Comparison of ENCODE assay signal across 30 cellular contexts in the genomic region with DNA sequence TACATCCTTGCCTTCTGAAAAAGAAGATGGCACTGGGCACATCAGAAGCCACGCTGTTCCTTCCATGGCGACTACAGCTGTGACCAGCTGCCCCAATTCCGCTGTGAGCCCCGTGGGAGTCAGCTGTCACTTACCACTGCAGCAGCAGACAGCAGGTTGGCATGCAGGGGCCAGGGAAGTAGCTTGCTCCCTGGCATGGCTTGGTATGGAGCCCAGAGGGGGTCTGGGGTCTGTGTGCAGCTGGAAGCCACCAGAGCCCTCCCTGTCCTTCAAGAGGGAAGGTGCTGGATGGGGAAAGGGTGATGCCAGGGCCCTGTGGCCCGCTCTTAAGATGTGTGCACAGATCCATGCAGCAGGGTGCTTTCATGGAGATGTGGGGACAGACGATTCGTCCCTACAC. TPM values are rescaled to one million over a fixed set of nuclear protein-coding genes. Genes with fewer than 3 reads are reported as not detected.
DNase-seq lines count a peak whose midpoint lies in the region; ATAC-seq, FAIRE-seq and TF ChIP-seq lines count a peak whose summit lies in the region.
"Had no signal": no experiment of that assay in that cellular context is flagged by ENCODE, and none has a peak within 500 bp of the region (broad histone marks: within the 10 kb centered on the region; RNA-seq: fewer than 3 reads in every experiment).

No MANE protein-coding gene starts in this region.

- ATAC-seq in IMR-90 (ENCODE audit: low read depth) (no peak), GM19452 (IDR thresholded peaks at IDR 0.05; ENCODE audit: unreplicated experiment) (no peak), GM21786 (IDR thresholded peaks at IDR 0.05; ENCODE audit: unreplicated experiment) (no peak)

- no peak overlapping the region for H3K14ac ChIP-seq in IMR-90 (replicated peaks; ENCODE audit: low read depth, low read length)

- peaks cover 2% of the 10 kb centered on the region; the same call in 1 of the 2 replicates for H3K4me1 ChIP-seq in IMR-90 (ENCODE audit: control insufficient read depth, insufficient read depth, low read length)
- peaks cover 0 to 2% of the 10 kb centered on the region in 2 donors for H3K4me1 ChIP-seq in kidney (ENCODE audit: control insufficient read depth in 1 of 2, insufficient read depth in 1 of 2, low read depth in 1 of 2, low read length in 2 of 2)
- H3K4me1 ChIP-seq in spleen, result peaks cover 0 to 47% (median 19%) of the 10 kb centered on the region in 6 donors

- 65% methylated on average over 3 of the region's 7 CpGs; no CpG with 5 or more reads in 1 of the 2 experiments for WGBS in IMR-90 (ENCODE audit: extremely low coverage in 2 of 2, insufficient read length in 1 of 2), 2 experiments
- 83 to 91% (median 87%) methylated on average over 7 of the region's 7 CpGs for WGBS in spleen, 5 donors

- no peak overlapping the region for H3K4me3 ChIP-seq in IMR-90 (ENCODE audit: insufficient read depth, low read depth, low read length)
- no peak overlapping the region for H3K4me3 ChIP-seq in kidney (ENCODE audit: low read length in 2 of 2)
- no peak overlapping the region for H3K4me3 ChIP-seq in spleen

- H2BK120ac ChIP-seq in IMR-90 (ENCODE audit: low read depth, low read length), result no peak overlapping the region

- no peak overlapping the region for H2AK9ac ChIP-seq in IMR-90 (replicated peaks; ENCODE audit: low read depth, low read length, poor library complexity)

- no peaks in the 10 kb centered on the region for H3K36me3 ChIP-seq in IMR-90 (ENCODE audit: control insufficient read depth, insufficient read depth, low read length)
- H3K36me3 ChIP-seq in kidney (ENCODE audit: control insufficient read depth in 1 of 2, insufficient read depth in 2 of 2, low read length in 2 of 2), result no peaks in the 10 kb centered on the region
- no peaks in the 10 kb centered on the region for H3K36me3 ChIP-seq in spleen

- no peak overlapping the region for H3K23ac ChIP-seq in IMR-90 (ENCODE audit: low read depth, low read length)

- peak overlapping the region; percentile 53 for H2AFZ ChIP-seq in IMR-90 (replicated peaks; ENCODE audit: low read length, poor library complexity)

- no peaks in the 10 kb centered on the region for H4K20me1 ChIP-seq in IMR-90 (ENCODE audit: insufficient read depth, low read length)

- 0 out of 2 replicates have a peak, but pooled peaks cover 6% of the 10 kb centered on the region for H3K9me1 ChIP-seq in IMR-90 (ENCODE audit: insufficient read depth, low read length)

- H3K9ac ChIP-seq in IMR-90 (ENCODE audit: low read depth, low read length) (no peak overlapping the region), kidney (ENCODE audit: low read length in 2 of 2) (no peak overlapping the region)

- no peak overlapping the region for H2BK5ac ChIP-seq in IMR-90 (ENCODE audit: low read depth, low read length, poor library complexity, severe bottlenecking)

- H3K27ac ChIP-seq in IMR-90 (ENCODE audit: insufficient read depth, low read length) (no peak overlapping the region), kidney (ENCODE audit: low read depth in 2 of 2, low read length in 2 of 2) (no peak overlapping the region), spleen (no peak overlapping the region)
- H3K27ac ChIP-seq: 22Rv1, C4-2B, HL-60 had no signal

- in situ Hi-C loops in IMR-90 (cut with MboI; ENCODE audit: low sequenced_read_pairs), result no loop called here

- no peak overlapping the region for H3K18ac ChIP-seq in IMR-90 (ENCODE audit: low read depth, low read length)

- no peak overlapping the region for H3K56ac ChIP-seq in IMR-90 (ENCODE audit: extremely low read depth, insufficient read depth, low read length)

- DNase-seq in DMS 273 (lab: John Stamatoyannopoulos, UW; ENCODE audit: unreplicated experiment), result peak; percentile 27
- DNase-seq in DMS 273 treated with DMSO at 0.1 percent for 48 hours (lab: John Stamatoyannopoulos, UW), result no peak
- no peak for DNase-seq in IMR-90
- DNase-seq in kidney, result peak; percentile 31
- peak; percentile 69 for DNase-seq in spleen
- no peak for DNase-seq in midbrain (lab: John Stamatoyannopoulos, UW)
- DNase-seq: ACHN; Calu3; CD8-positive, alpha-beta memory T cell; DMS53; GDM1; KG1; NCI-H1092; NCI-H1436; NCI-H187 treated with DMSO at 0.1 percent for 48 hours; NCI-H2227 treated with DMSO at 0.1 percent for 48 hours; NCI-H510A; NCI-H748 treated with DMSO at 0.1 percent for 48 hours; SHP77; SW 1271 had no signal

- H3K79me1 ChIP-seq in IMR-90 (ENCODE audit: low read depth in 1 of 2, low read length in 2 of 2), result peaks cover 0 to 3% of the 10 kb centered on the region in 2 experiments; a peak in 1 of 4 replicates

- TF ChIP-seq RAD21 in IMR-90 (IDR thresholded peaks at IDR 0.05; ENCODE audit: low read length), result no peak

- POLR2A ChIA-PET in IMR-90 (lab: Charles Lee; ENCODE audit: unreplicated experiment), result no interaction called here

- TF ChIP-seq POLR2A in IMR-90 (IDR thresholded peaks at IDR 0.05; ENCODE audit: low read depth, low read length) (no peak), spleen (IDR thresholded peaks at IDR 0.05) (no peak)

- H3K27me3 ChIP-seq in IMR-90 (ENCODE audit: control insufficient read depth, insufficient read depth, low read length) (peaks cover 2% of the 10 kb centered on the region; the same call in 1 of the 2 replicates), spleen (replicated peaks in 1 of 7) (no peaks in the 10 kb centered on the region)

- H4K8ac ChIP-seq in IMR-90 (ENCODE audit: low read depth in 2 of 2, low read length in 2 of 2), result no peak overlapping the region

- intact Hi-C loops in IMR-90 (cut with micrococcal nuclease) (no loop called here), kidney (cut with DNase I) (no loop called here), spleen (cut with DNase I; ENCODE audit: low total_unique reads) (no loop called here)

- BruUV-seq in IMR-90 (replicated peaks; lab: Mats Ljungman, UMichigan), result no TSS peak

- H3K9me3 ChIP-seq in IMR-90 (ENCODE audit: control insufficient read depth, insufficient read depth, low read length) (no peaks in the 10 kb centered on the region), kidney (ENCODE audit: control insufficient read depth in 1 of 2, low read length in 2 of 2) (no peaks in the 10 kb centered on the region), spleen (no peaks in the 10 kb centered on the region)

- no peak overlapping the region for H2AK5ac ChIP-seq in IMR-90 (ENCODE audit: low read depth, low read length)

- CTCF ChIA-PET in IMR-90 (lab: Yijun Ruan, JAX), result no interaction called here

- no peak overlapping the region for H2BK20ac ChIP-seq in IMR-90 (ENCODE audit: low read depth, low read length)

- no peak overlapping the region for H3K4ac ChIP-seq in IMR-90 (ENCODE audit: low read depth, low read length)

- no peak overlapping the region for H4K5ac ChIP-seq in IMR-90 (ENCODE audit: low read depth, low read length)

- TF ChIP-seq CTCF in IMR-90 (conservative IDR thresholded peaks at IDR 0.05; ENCODE audit: low read depth, low read length) (no peak), kidney (IDR thresholded peaks at IDR 0.05; ENCODE audit: borderline replicate concordance, extremely low read depth, insufficient read depth) (no peak), spleen (IDR thresholded peaks at IDR 0.05 in 8 of 11, conservative IDR thresholded peaks at IDR 0.05 in 3 of 11) (no peak)

- H2BK15ac ChIP-seq in IMR-90 (ENCODE audit: low read depth, low read length), result no peak overlapping the region

- FAIRE-seq in kidney (lab: Jason Lieb, UNC), result no peak
- FAIRE-seq: GM18507, RCC 7860 had no signal

- H3K4me2 ChIP-seq in IMR-90 (ENCODE audit: low read depth, low read length), result no peak overlapping the region

- H4K91ac ChIP-seq in IMR-90 (ENCODE audit: insufficient read depth, low read depth, low read length), result no peak overlapping the region

- dilution Hi-C loops in IMR-90 (cut with HindIII; ENCODE audit: low sequenced_read_pairs, unreplicated experiment), result no loop called here

TF ChIP-seq in IMR-90, 13 proteins besides CTCF, POLR2A, EP300 and RAD21 (continues in another document):
- TF ChIP-seq RCOR1 (IDR thresholded peaks at IDR 0.05; ENCODE audit: insufficient replicate concordance, low read length) (no peak), CEBPB (IDR thresholded peaks at IDR 0.05; ENCODE audit: low read depth, low read length) (no peak), NFE2L2 (IDR thresholded peaks at IDR 0.05; ENCODE audit: low read depth, low read length) (no peak), MAZ (IDR thresholded peaks at IDR 0.05; ENCODE audit: borderline replicate concordance, low read depth, low read length) (no peak), SMC3 (IDR thresholded peaks at IDR 0.05; ENCODE audit: low read depth, low read length) (no peak), FOS (IDR thresholded peaks at IDR 0.05; ENCODE audit: low read depth, low read length) (no peak)

RNA-seq across cellular contexts. Expression of a gene that starts 4.6 kb away (rescaled TPM):
- total RNA-seq in IMR-90 (2012; rRNA removed), result 13.1 and 14.3 TPM in 2 replicates
- 11.5 and 12.2 TPM in 2 replicates for polyA plus RNA-seq in IMR-90 (2012; rRNA removed)
- polyA plus RNA-seq in IMR-90 (2012; cell fraction: cytosol; rRNA removed), result 7.3 and 7.8 TPM in 2 replicates
- 24.3 and 25.6 TPM in 2 replicates for polyA plus RNA-seq in IMR-90 (2012; cell fraction: nucleus; rRNA removed; ENCODE audit: low replicate concordance)
- total RNA-seq in kidney, result 44.8 TPM
- polyA plus RNA-seq in kidney (ENCODE audit: insufficient read depth, low read depth, low replicate concordance), result 11.4 TPM
- total RNA-seq in spleen, result 10 to 100 TPM; 32.4 to 75.3 (median 50.0) TPM
- 10 to 100 TPM in 2 of 3 donors, 1 to 10 TPM in 1; 7.5 to 14.6 (median 13.2) TPM for polyA plus RNA-seq in spleen

RNA-seq across cellular contexts. Expression of a gene that starts 37.3 kb away (rescaled TPM):
- total RNA-seq in IMR-90 (2012; rRNA removed) (not detected in 2 replicates), kidney (not detected), spleen (under 1 TPM in 1 of 7 donors, not detected in 6; 0.16 TPM)
- polyA plus RNA-seq in IMR-90 (2012; rRNA removed) (not detected in 2 replicates), kidney (ENCODE audit: insufficient read depth, low read depth, low replicate concordance) (not detected), spleen (under 1 TPM; 0.02 to 0.03 (median 0.02) TPM)
- not detected in 2 replicates for polyA plus RNA-seq in IMR-90 (2012; cell fraction: cytosol; rRNA removed)
- not detected in 2 replicates for polyA plus RNA-seq in IMR-90 (2012; cell fraction: nucleus; rRNA removed; ENCODE audit: low replicate concordance)
- total RNA-seq: Calu3; CD8-positive, alpha-beta memory T cell; H4; HT-29 had no signal
- polyA plus RNA-seq: CD8-positive, alpha-beta memory T cell had no signal

RNA-seq across cellular contexts. Expression of a gene that starts 43.7 kb away (rescaled TPM):
- total RNA-seq in IMR-90 (2012; rRNA removed) (not detected in 2 replicates), kidney (3.3 TPM), spleen (10 to 100 TPM in 1 of 7 donors, 1 to 10 TPM in 6; 2.4 to 11.2 (median 5.6) TPM)
- polyA plus RNA-seq in IMR-90 (2012; rRNA removed) (not detected in 2 replicates), kidney (ENCODE audit: insufficient read depth, low read depth, low replicate concordance) (7.0 TPM), spleen (1 to 10 TPM in 2 of 3 donors, under 1 TPM in 1; 0.26 to 1.8 (median 1.0) TPM)
- polyA plus RNA-seq in IMR-90 (2012; cell fraction: cytosol; rRNA removed), result 0.02 TPM in 1 of 2 replicates, not detected in the other
- polyA plus RNA-seq in IMR-90 (2012; cell fraction: nucleus; rRNA removed; ENCODE audit: low replicate concordance), result not detected in 2 replicates
- total RNA-seq: OCI-LY7 had no signal
- polyA plus RNA-seq: CD8-positive, alpha-beta memory T cell had no signal

Comparison
In these comparisons a context has a peak if more than half of its experiments do, and no peak if none do; other contexts are left out.
1. DNase-seq: peak in DMS 273 (single experiment), kidney (single experiment) and spleen (single experiment); none in DMS 273 treated with DMSO at 0.1 percent for 48 hours (single experiment), IMR-90 (single experiment) and midbrain (single experiment).